In genomic region chr12:64678248-64678647, GRCh38 we compare ENCODE assay signal across 11 cellular contexts.
DNase-seq lines count a peak whose midpoint lies in the region; ATAC-seq and TF ChIP-seq lines count a peak whose summit lies in the region.
"Had no signal": no experiment of that assay in that cellular context is flagged by ENCODE, and none has a peak within 500 bp of the region (broad histone marks: within the 10 kb centered on the region; RNA-seq: fewer than 3 reads in every experiment).

No MANE protein-coding gene starts in this region.

- DNase-seq in COLO668 (lab: John Stamatoyannopoulos, UW; ENCODE audit: unreplicated experiment) = peak; percentile 27
- DNase-seq in activated CD8-positive, alpha-beta T cell treated with anti-CD3 and anti-CD28 coated beads, Interleukin-2, amount 10 ng/mL, durations not matched to agents 7 days and 5 days = no peak
- no peak for DNase-seq in lower lobe of right lung
- DNase-seq in Kasumi-1 (lab: John Stamatoyannopoulos, UW) = no peak
- no peak for DNase-seq in AG20443 (ENCODE audit: low spot score)
- DNase-seq in H4 (ENCODE audit: low spot score) = no peak
- DNase-seq: activated naive CD4-positive, alpha-beta T cell; NCI-H1048; substantia nigra had no signal

- H3K9me3 Mint-ChIP-seq in activated CD8-positive, alpha-beta T cell treated with anti-CD3 and anti-CD28 coated beads, Interleukin-2, amount 10 ng/mL, durations not matched to agents 7 days and 5 days (ENCODE audit: insufficient read depth) = no peaks in the 10 kb centered on the region

- no peaks in the 10 kb centered on the region for H3K27me3 Mint-ChIP-seq in activated CD8-positive, alpha-beta T cell treated with anti-CD3 and anti-CD28 coated beads, Interleukin-2, amount 10 ng/mL, durations not matched to agents 7 days and 5 days (ENCODE audit: low read depth)

- H3K4me3 Mint-ChIP-seq in activated CD8-positive, alpha-beta T cell treated with anti-CD3 and anti-CD28 coated beads, Interleukin-2, amount 10 ng/mL, durations not matched to agents 7 days and 5 days = no peak overlapping the region

- H3K9me3 ChIP-seq in lower lobe of right lung = no peaks in the 10 kb centered on the region

- peak overlapping the region; percentile 70 for H3K27ac ChIP-seq in lower lobe of right lung

- no peak for ATAC-seq in activated CD8-positive, alpha-beta T cell treated with anti-CD3 and anti-CD28 coated beads, Interleukin-2, amount 10 ng/mL, durations not matched to agents 7 days and 5 days
- ATAC-seq in lower lobe of right lung = no peak
- ATAC-seq in HG03045 (IDR thresholded peaks at IDR 0.05; ENCODE audit: unreplicated experiment) = no peak

- H3K4me3 ChIP-seq in GM12875 (ENCODE audit: low read depth, low read length) (no peak overlapping the region), lower lobe of right lung (no peak overlapping the region)

- POLR2A ChIA-PET in activated CD8-positive, alpha-beta T cell treated with anti-CD3 and anti-CD28 coated beads, Interleukin-2, amount 10 ng/mL, durations not matched to agents 7 days and 5 days (lab: Charles Lee) = interaction anchor here (0.6 to 8.8 kb wide), 5 partner anchors 9 to 68 kb away, joined by 3 to 71 read pairs (median 3); partner anchors contain the start of gene RASSF3

- H3K27ac Mint-ChIP-seq in activated CD8-positive, alpha-beta T cell treated with anti-CD3 and anti-CD28 coated beads, Interleukin-2, amount 10 ng/mL, durations not matched to agents 7 days and 5 days = peak overlapping the region; percentile 88

- intact Hi-C loops in lower lobe of right lung (cut with DNase I) = no loop called here

- CTCF ChIA-PET in activated CD8-positive, alpha-beta T cell treated with anti-CD3 and anti-CD28 coated beads, Interleukin-2, amount 10 ng/mL, durations not matched to agents 7 days and 5 days (lab: Charles Lee) = interaction anchor here (1.0 to 15.4 kb wide), 8 partner anchors 9 to 69 kb away, joined by 3 to 112 read pairs (median 8); no protein-coding TSS in a partner anchor

- TF ChIP-seq CTCF in GM12875 (IDR thresholded peaks at IDR 0.05; ENCODE audit: borderline replicate concordance, insufficient read depth, low read depth, low read length) (peak; percentile 33; the same call in 1 of the 2 replicates), lower lobe of right lung (IDR thresholded peaks at IDR 0.05) (no peak)

- peaks cover 34% of the 10 kb centered on the region for H3K36me3 Mint-ChIP-seq in activated CD8-positive, alpha-beta T cell treated with anti-CD3 and anti-CD28 coated beads, Interleukin-2, amount 10 ng/mL, durations not matched to agents 7 days and 5 days (ENCODE audit: low read depth)

- H3K4me1 Mint-ChIP-seq in activated CD8-positive, alpha-beta T cell treated with anti-CD3 and anti-CD28 coated beads, Interleukin-2, amount 10 ng/mL, durations not matched to agents 7 days and 5 days (ENCODE audit: low read depth) = peaks cover 90% of the 10 kb centered on the region

- no peaks in the 10 kb centered on the region for H3K36me3 ChIP-seq in lower lobe of right lung

- H3K27me3 ChIP-seq in lower lobe of right lung (ENCODE audit: low read depth) = no peaks in the 10 kb centered on the region

- H3K4me1 ChIP-seq in lower lobe of right lung = peaks cover 90% of the 10 kb centered on the region
